In genomic region chr10:31759124-31759798, GRCh38 we compare ENCODE assay signal across 8 cellular contexts.
DNase-seq lines count a peak whose midpoint lies in the region; ATAC-seq and TF ChIP-seq lines count a peak whose summit lies in the region.

No MANE protein-coding gene starts in this region.

- peak overlapping the region; percentile 81 to 95 (median 92) for H3K4me3 Mint-ChIP-seq in CD8-positive, alpha-beta memory T cell
- peak overlapping the region; percentile 96 for H3K4me3 Mint-ChIP-seq in activated CD4-positive, alpha-beta T cell treated with anti-CD3 and anti-CD28 coated beads, Interleukin-2, amount 10 ng/mL, durations not matched to agents 24 days and 14 days
- peak overlapping the region; percentile 96 for H3K4me3 Mint-ChIP-seq in memory B cell

- CTCF ChIA-PET in CD8-positive, alpha-beta memory T cell (lab: Charles Lee) = interaction anchor here (1.0 kb wide), 1 partner anchor 11 kb away, joined by 4 read pairs; no protein-coding TSS in a partner anchor

- no peak for TF ChIP-seq CTCF in MM.1S (IDR thresholded peaks at IDR 0.05; ENCODE audit: low read length)

- H3K4me1 ChIP-seq in CD8-positive, alpha-beta memory T cell (ENCODE audit: insufficient read depth, low read length) = peaks cover 12% of the 10 kb centered on the region
- peaks cover 11% of the 10 kb centered on the region; the same call in 1 of the 2 replicates for H3K4me1 ChIP-seq in MM.1S (ENCODE audit: low read length)

- H3K9me3 Mint-ChIP-seq in CD8-positive, alpha-beta memory T cell = no peaks in the 10 kb centered on the region
- H3K9me3 Mint-ChIP-seq in activated CD4-positive, alpha-beta T cell treated with anti-CD3 and anti-CD28 coated beads, Interleukin-2, amount 10 ng/mL, durations not matched to agents 24 days and 14 days = peaks cover 5% of the 10 kb centered on the region
- H3K9me3 Mint-ChIP-seq in memory B cell = no peaks in the 10 kb centered on the region

- H3K79me2 ChIP-seq in MM.1S (ENCODE audit: low read length) = no peaks in the 10 kb centered on the region

- H3K27me3 Mint-ChIP-seq in CD8-positive, alpha-beta memory T cell = no peaks in the 10 kb centered on the region
- no peaks in the 10 kb centered on the region for H3K27me3 Mint-ChIP-seq in activated CD4-positive, alpha-beta T cell treated with anti-CD3 and anti-CD28 coated beads, Interleukin-2, amount 10 ng/mL, durations not matched to agents 24 days and 14 days
- H3K27me3 Mint-ChIP-seq in memory B cell = no peaks in the 10 kb centered on the region

- H2AFZ ChIP-seq in MM.1S (ENCODE audit: low read length) = peak overlapping the region; percentile 99

- peaks cover 4% of the 10 kb centered on the region; the same call in 1 of the 2 replicates for H3F3A ChIP-seq in MM.1S (ENCODE audit: insufficient read depth, low read length)

- peak overlapping the region; percentile 76 to 99 (median 94) for H3K27ac Mint-ChIP-seq in CD8-positive, alpha-beta memory T cell
- H3K27ac Mint-ChIP-seq in activated CD4-positive, alpha-beta T cell treated with anti-CD3 and anti-CD28 coated beads, Interleukin-2, amount 10 ng/mL, durations not matched to agents 24 days and 14 days = peak overlapping the region; percentile 99
- H3K27ac Mint-ChIP-seq in memory B cell = peak overlapping the region; percentile 91

- H3K4me3 ChIP-seq in CD8-positive, alpha-beta memory T cell (ENCODE audit: low read length) = peak overlapping the region; percentile 89
- H3K4me3 ChIP-seq in MM.1S (ENCODE audit: low read length) = peak overlapping the region; percentile 98

- no peaks in the 10 kb centered on the region for H3K27me3 ChIP-seq in CD8-positive, alpha-beta memory T cell (ENCODE audit: insufficient read depth, low read length, poor library complexity, severe bottlenecking)
- H3K27me3 ChIP-seq in MM.1S (replicated peaks; ENCODE audit: insufficient read depth, low read length) = no peaks in the 10 kb centered on the region

- peak overlapping the region; percentile 96 for H3K9ac ChIP-seq in MM.1S (ENCODE audit: low read length)

- intact Hi-C loops in activated CD4-positive, alpha-beta T cell treated with anti-CD3 and anti-CD28 coated beads, Interleukin-2, amount 10 ng/mL, durations not matched to agents 24 days and 14 days (cut with micrococcal nuclease) = no loop called here

- H4K20me1 ChIP-seq in MM.1S (ENCODE audit: insufficient read depth, low read length) = no peaks in the 10 kb centered on the region

- POLR2A ChIA-PET in CD8-positive, alpha-beta memory T cell (lab: Charles Lee) = interaction anchor here (0.5 to 1.0 kb wide), 3 partner anchors 575 to 975 kb away, joined by 3 to 10 read pairs (median 3); no protein-coding TSS in a partner anchor

- ATAC-seq in memory B cell (ENCODE audit: low read depth) = no peak
- no peak for ATAC-seq in GM21390 (IDR thresholded peaks at IDR 0.05; ENCODE audit: unreplicated experiment)
- no peak for ATAC-seq in GM21786 (IDR thresholded peaks at IDR 0.05; ENCODE audit: unreplicated experiment)

- H3K36me3 Mint-ChIP-seq in CD8-positive, alpha-beta memory T cell = peaks cover 0 to 3% (median 3%) of the 10 kb centered on the region in 3 donors
- H3K36me3 Mint-ChIP-seq in activated CD4-positive, alpha-beta T cell treated with anti-CD3 and anti-CD28 coated beads, Interleukin-2, amount 10 ng/mL, durations not matched to agents 24 days and 14 days (ENCODE audit: low read depth) = peaks cover 3% of the 10 kb centered on the region
- H3K36me3 Mint-ChIP-seq in memory B cell = no peaks in the 10 kb centered on the region

- peak overlapping the region; percentile 87 for H3K27ac ChIP-seq in CD8-positive, alpha-beta memory T cell (ENCODE audit: low read depth, low read length)
- no peak overlapping the region for H3K27ac ChIP-seq in MM.1S (ENCODE audit: low read length)

- no peaks in the 10 kb centered on the region for H3K9me2 ChIP-seq in MM.1S (replicated peaks; ENCODE audit: insufficient read depth, low read length)

- peak overlapping the region; percentile 79 for H3K4me2 ChIP-seq in MM.1S (ENCODE audit: low read depth, low read length)

- H3K4me1 Mint-ChIP-seq in CD8-positive, alpha-beta memory T cell = peaks cover 14 to 23% (median 19%) of the 10 kb centered on the region in 3 donors
- peaks cover 12% of the 10 kb centered on the region for H3K4me1 Mint-ChIP-seq in activated CD4-positive, alpha-beta T cell treated with anti-CD3 and anti-CD28 coated beads, Interleukin-2, amount 10 ng/mL, durations not matched to agents 24 days and 14 days
- peaks cover 7% of the 10 kb centered on the region for H3K4me1 Mint-ChIP-seq in memory B cell

- peak; percentile 19 to 66 (median 35) for DNase-seq in CD8-positive, alpha-beta memory T cell
- DNase-seq in MM.1S = no peak
- DNase-seq in activated CD4-positive, alpha-beta T cell treated with anti-CD3 and anti-CD28 coated beads, Interleukin-2, amount 10 ng/mL, durations not matched to agents 24 days and 14 days = peak; percentile 80
- peak; percentile 60 to 85 for DNase-seq in dermis microvascular lymphatic vessel endothelial cell (ENCODE audit: low read depth in 2 of 2)
- DNase-seq in memory B cell (ENCODE audit: low spot score in 2 of 2) = peak; percentile 13 to 21
- DNase-seq in stimulated activated CD8-positive, alpha-beta memory T cell treated with anti-CD3 and anti-CD28 coated beads, Interleukin-12 subunit alpha, Interleukin-12 subunit beta, amount 100 ng/mL, for 4 hours (ENCODE audit: low read depth) = peak; percentile 53

- no peaks in the 10 kb centered on the region for H3K36me3 ChIP-seq in CD8-positive, alpha-beta memory T cell (ENCODE audit: insufficient read depth, low read length)
- H3K36me3 ChIP-seq in MM.1S (replicated peaks; ENCODE audit: insufficient read depth, low read length) = no peaks in the 10 kb centered on the region

- no peaks in the 10 kb centered on the region for H3K9me3 ChIP-seq in CD8-positive, alpha-beta memory T cell (ENCODE audit: low read length)
- H3K9me3 ChIP-seq in MM.1S (replicated peaks; ENCODE audit: insufficient read depth, low read length) = no peaks in the 10 kb centered on the region
